ENCODE assay signal across 25 cellular contexts in genomic region chr2:100880730-100881129, GRCh38.
DNase-seq lines count a peak whose midpoint lies in the region; ATAC-seq and TF ChIP-seq lines count a peak whose summit lies in the region.
"Had no signal": no experiment of that assay in that cellular context is flagged by ENCODE, and none has a peak within 500 bp of the region (broad histone marks: within the 10 kb centered on the region; RNA-seq: fewer than 3 reads in every experiment).

No MANE protein-coding gene starts in this region.

- CTCF ChIA-PET in activated CD8-positive, alpha-beta T cell treated with anti-CD3 and anti-CD28 coated beads for 36 hours (lab: Charles Lee) = no interaction called here
- CTCF ChIA-PET in activated CD8-positive, alpha-beta T cell treated with anti-CD3 and anti-CD28 coated beads, Interleukin-2, amount 10 ng/mL, durations not matched to agents 7 days and 5 days (lab: Charles Lee) = no interaction called here

- H3K36me3 ChIP-seq in OCI-LY1 (ENCODE audit: insufficient read depth, low read length) = no peaks in the 10 kb centered on the region
- H3K36me3 ChIP-seq: esophagus squamous epithelium, HAP-1, left ventricle myocardium inferior had no signal

- no peak overlapping the region for H3K4me3 Mint-ChIP-seq in activated CD8-positive, alpha-beta T cell treated with anti-CD3 and anti-CD28 coated beads for 36 hours
- no peak overlapping the region for H3K4me3 Mint-ChIP-seq in activated CD8-positive, alpha-beta T cell treated with anti-CD3 and anti-CD28 coated beads, Interleukin-2, amount 10 ng/mL, durations not matched to agents 7 days and 5 days
- no peak overlapping the region for H3K4me3 Mint-ChIP-seq in chondrocyte (ENCODE audit: unreplicated experiment)
- H3K4me3 Mint-ChIP-seq: activated naive CD8-positive, alpha-beta T cell treated with anti-CD3 and anti-CD28 coated beads, Interleukin-2, amount 50 U/mL, for 24 hours; effector memory CD8-positive, alpha-beta T cell; naive thymus-derived CD8-positive, alpha-beta T cell; stimulated activated effector memory CD8-positive, alpha-beta T cell treated with anti-CD3 and anti-CD28 coated beads, Interleukin-12 subunit alpha, Interleukin-12 subunit beta, amount 100 ng/mL, for 72 hours had no signal

- H3K27me3 Mint-ChIP-seq in activated CD8-positive, alpha-beta T cell treated with anti-CD3 and anti-CD28 coated beads for 36 hours = no peaks in the 10 kb centered on the region
- no peaks in the 10 kb centered on the region for H3K27me3 Mint-ChIP-seq in activated CD8-positive, alpha-beta T cell treated with anti-CD3 and anti-CD28 coated beads, Interleukin-2, amount 10 ng/mL, durations not matched to agents 7 days and 5 days (ENCODE audit: low read depth)
- no peaks in the 10 kb centered on the region for H3K27me3 Mint-ChIP-seq in chondrocyte (ENCODE audit: low read depth)
- H3K27me3 Mint-ChIP-seq: activated naive CD8-positive, alpha-beta T cell treated with anti-CD3 and anti-CD28 coated beads, Interleukin-2, amount 50 U/mL, for 24 hours; naive thymus-derived CD8-positive, alpha-beta T cell had no signal

- H2AFZ ChIP-seq in OCI-LY1 (ENCODE audit: low read length) = no peak overlapping the region

- peaks cover 17% of the 10 kb centered on the region for H3K4me1 Mint-ChIP-seq in activated CD8-positive, alpha-beta T cell treated with anti-CD3 and anti-CD28 coated beads for 36 hours (ENCODE audit: low read depth)
- peaks cover 13% of the 10 kb centered on the region for H3K4me1 Mint-ChIP-seq in activated CD8-positive, alpha-beta T cell treated with anti-CD3 and anti-CD28 coated beads, Interleukin-2, amount 10 ng/mL, durations not matched to agents 7 days and 5 days (ENCODE audit: low read depth)
- peaks cover 57% of the 10 kb centered on the region for H3K4me1 Mint-ChIP-seq in chondrocyte (ENCODE audit: low read depth)
- H3K4me1 Mint-ChIP-seq: stimulated activated effector memory CD8-positive, alpha-beta T cell treated with anti-CD3 and anti-CD28 coated beads, Interleukin-12 subunit alpha, Interleukin-12 subunit beta, amount 100 ng/mL, for 72 hours had no signal

- POLR2A ChIA-PET in activated CD8-positive, alpha-beta T cell treated with anti-CD3 and anti-CD28 coated beads for 36 hours (lab: Charles Lee) = interaction anchor here (0.6 kb wide), 1 partner anchor 280 kb away, joined by 3 read pairs; no protein-coding TSS in a partner anchor
- POLR2A ChIA-PET in activated CD8-positive, alpha-beta T cell treated with anti-CD3 and anti-CD28 coated beads, Interleukin-2, amount 10 ng/mL, durations not matched to agents 7 days and 5 days (lab: Charles Lee) = no interaction called here

- no peaks in the 10 kb centered on the region for H4K20me1 ChIP-seq in OCI-LY1 (ENCODE audit: insufficient read depth, low read length)

- no peaks in the 10 kb centered on the region for H3K9me2 ChIP-seq in OCI-LY1 (ENCODE audit: low read depth, low read length)

- intact Hi-C loops in activated CD8-positive, alpha-beta T cell treated with anti-CD3 and anti-CD28 coated beads for 36 hours (cut with micrococcal nuclease) = no loop called here
- intact Hi-C loops in left ventricle myocardium superior (cut with micrococcal nuclease) = no loop called here

- H3K9me3 ChIP-seq in OCI-LY1 (ENCODE audit: low read length) = no peaks in the 10 kb centered on the region
- H3K9me3 ChIP-seq: body of pancreas, esophagus squamous epithelium, HAP-1, left ventricle myocardium inferior had no signal

- peaks cover 97% of the 10 kb centered on the region for H3K4me1 ChIP-seq in OCI-LY1 (ENCODE audit: insufficient read depth, low read length, severe bottlenecking)

- H3K36me3 Mint-ChIP-seq in activated CD8-positive, alpha-beta T cell treated with anti-CD3 and anti-CD28 coated beads for 36 hours (ENCODE audit: low read depth) = no peaks in the 10 kb centered on the region
- no peaks in the 10 kb centered on the region for H3K36me3 Mint-ChIP-seq in activated CD8-positive, alpha-beta T cell treated with anti-CD3 and anti-CD28 coated beads, Interleukin-2, amount 10 ng/mL, durations not matched to agents 7 days and 5 days (ENCODE audit: low read depth)
- no peaks in the 10 kb centered on the region for H3K36me3 Mint-ChIP-seq in chondrocyte (ENCODE audit: low read depth)
- H3K36me3 Mint-ChIP-seq: stimulated activated effector memory CD8-positive, alpha-beta T cell treated with anti-CD3 and anti-CD28 coated beads, Interleukin-12 subunit alpha, Interleukin-12 subunit beta, amount 100 ng/mL, for 72 hours had no signal

- DNase-seq in activated CD8-positive, alpha-beta T cell treated with anti-CD3 and anti-CD28 coated beads for 36 hours = peak; percentile 14
- no peak for DNase-seq in activated CD8-positive, alpha-beta T cell treated with anti-CD3 and anti-CD28 coated beads, Interleukin-2, amount 10 ng/mL, durations not matched to agents 7 days and 5 days
- DNase-seq in chondrocyte (ENCODE audit: low spot score) = no peak
- peak; percentile 41 for DNase-seq in smooth muscle cell of the brain vasculature (ENCODE audit: low read depth, low spot score)
- no peak for DNase-seq in left ventricle myocardium superior
- DNase-seq: activated gamma-delta T cell; activated naive CD8-positive, alpha-beta T cell treated with anti-CD3 and anti-CD28 coated beads, Interleukin-2, amount 50 U/mL, for 24 hours; body of pancreas; DMS53; effector memory CD8-positive, alpha-beta T cell; esophagus squamous epithelium; hypothalamus; KG1; left ventricle myocardium inferior; midbrain; naive thymus-derived CD8-positive, alpha-beta T cell; NCI-H1694; NCI-H2171; NCI-H524 treated with DMSO at 0.1 percent for 48 hours had no signal

- peak overlapping the region; percentile 34; the same call in 1 of the 2 replicates for H3K9ac ChIP-seq in OCI-LY1 (ENCODE audit: low read length)

- peak; percentile 28 for ATAC-seq in activated CD8-positive, alpha-beta T cell treated with anti-CD3 and anti-CD28 coated beads for 36 hours
- ATAC-seq in activated CD8-positive, alpha-beta T cell treated with anti-CD3 and anti-CD28 coated beads, Interleukin-2, amount 10 ng/mL, durations not matched to agents 7 days and 5 days = no peak
- no peak for ATAC-seq in GM19452 (IDR thresholded peaks at IDR 0.05; ENCODE audit: unreplicated experiment)
- no peak for ATAC-seq in HG02642 (IDR thresholded peaks at IDR 0.05; ENCODE audit: poor library complexity, unreplicated experiment)
- ATAC-seq in left ventricle myocardium superior = no peak
- ATAC-seq: activated naive CD8-positive, alpha-beta T cell treated with anti-CD3 and anti-CD28 coated beads, Interleukin-2, amount 50 U/mL, for 24 hours; body of pancreas; effector memory CD8-positive, alpha-beta T cell; naive thymus-derived CD8-positive, alpha-beta T cell; stimulated activated effector memory CD8-positive, alpha-beta T cell treated with anti-CD3 and anti-CD28 coated beads, Interleukin-12 subunit alpha, Interleukin-12 subunit beta, amount 100 ng/mL, for 72 hours had no signal

- no peaks in the 10 kb centered on the region for H3K9me3 Mint-ChIP-seq in activated CD8-positive, alpha-beta T cell treated with anti-CD3 and anti-CD28 coated beads for 36 hours
- no peaks in the 10 kb centered on the region for H3K9me3 Mint-ChIP-seq in activated CD8-positive, alpha-beta T cell treated with anti-CD3 and anti-CD28 coated beads, Interleukin-2, amount 10 ng/mL, durations not matched to agents 7 days and 5 days (ENCODE audit: insufficient read depth)
- no peaks in the 10 kb centered on the region for H3K9me3 Mint-ChIP-seq in chondrocyte (ENCODE audit: low read depth)
- H3K9me3 Mint-ChIP-seq: activated naive CD8-positive, alpha-beta T cell treated with anti-CD3 and anti-CD28 coated beads, Interleukin-2, amount 50 U/mL, for 24 hours; effector memory CD8-positive, alpha-beta T cell; naive thymus-derived CD8-positive, alpha-beta T cell; stimulated activated effector memory CD8-positive, alpha-beta T cell treated with anti-CD3 and anti-CD28 coated beads, Interleukin-12 subunit alpha, Interleukin-12 subunit beta, amount 100 ng/mL, for 72 hours had no signal

- no peak overlapping the region for H3K4me3 ChIP-seq in OCI-LY1 (ENCODE audit: low read depth, low read length, poor library complexity, severe bottlenecking)
- H3K4me3 ChIP-seq: body of pancreas, esophagus squamous epithelium, HAP-1, left ventricle myocardium inferior, smooth muscle cell had no signal

- no peaks in the 10 kb centered on the region for H3K27me3 ChIP-seq in OCI-LY1 (ENCODE audit: insufficient read depth, low read length)
- H3K27me3 ChIP-seq: body of pancreas, esophagus squamous epithelium had no signal

- peak overlapping the region; percentile 66 for H3K4me2 ChIP-seq in OCI-LY1 (ENCODE audit: low read length)
- H3K4me2 ChIP-seq: smooth muscle cell had no signal

- 0 out of 2 replicates have a peak, but pooled peaks cover 3% of the 10 kb centered on the region for H3F3A ChIP-seq in OCI-LY1 (ENCODE audit: insufficient read depth, low read length)

- peak overlapping the region; percentile 99 for H3K27ac ChIP-seq in OCI-LY1 (ENCODE audit: low read depth, low read length, poor library complexity, severe bottlenecking)
- H3K27ac ChIP-seq: left ventricle myocardium inferior had no signal

- no peaks in the 10 kb centered on the region for H3K79me2 ChIP-seq in OCI-LY1 (ENCODE audit: insufficient read depth, low read length)

- no peak for TF ChIP-seq CTCF in activated CD8-positive, alpha-beta T cell treated with anti-CD3 and anti-CD28 coated beads for 36 hours (IDR thresholded peaks at IDR 0.05)
- no peak for TF ChIP-seq CTCF in OCI-LY1 (IDR thresholded peaks at IDR 0.05; ENCODE audit: low read length)
- no peak for TF ChIP-seq CTCF in chondrocyte (IDR thresholded peaks at IDR 0.05)

- no peak overlapping the region for H3K27ac Mint-ChIP-seq in activated CD8-positive, alpha-beta T cell treated with anti-CD3 and anti-CD28 coated beads for 36 hours
- no peak overlapping the region for H3K27ac Mint-ChIP-seq in activated CD8-positive, alpha-beta T cell treated with anti-CD3 and anti-CD28 coated beads, Interleukin-2, amount 10 ng/mL, durations not matched to agents 7 days and 5 days
- peak overlapping the region; percentile 42 for H3K27ac Mint-ChIP-seq in chondrocyte (ENCODE audit: unreplicated experiment)
- H3K27ac Mint-ChIP-seq: activated naive CD8-positive, alpha-beta T cell treated with anti-CD3 and anti-CD28 coated beads, Interleukin-2, amount 50 U/mL, for 24 hours; effector memory CD8-positive, alpha-beta T cell; stimulated activated effector memory CD8-positive, alpha-beta T cell treated with anti-CD3 and anti-CD28 coated beads, Interleukin-12 subunit alpha, Interleukin-12 subunit beta, amount 100 ng/mL, for 72 hours had no signal

Comparison
In these comparisons a context has a peak if more than half of its experiments do, and no peak if none do; other contexts are left out.
1. DNase-seq: peak in activated CD8-positive, alpha-beta T cell treated with anti-CD3 and anti-CD28 coated beads for 36 hours (single experiment) and smooth muscle cell of the brain vasculature (single experiment); none in activated CD8-positive, alpha-beta T cell treated with anti-CD3 and anti-CD28 coated beads, Interleukin-2, amount 10 ng/mL, durations not matched to agents 7 days and 5 days (single experiment), chondrocyte (single experiment) and left ventricle myocardium superior (single experiment).